ENCODE assay signal across 14 cellular contexts in the genomic region with DNA sequence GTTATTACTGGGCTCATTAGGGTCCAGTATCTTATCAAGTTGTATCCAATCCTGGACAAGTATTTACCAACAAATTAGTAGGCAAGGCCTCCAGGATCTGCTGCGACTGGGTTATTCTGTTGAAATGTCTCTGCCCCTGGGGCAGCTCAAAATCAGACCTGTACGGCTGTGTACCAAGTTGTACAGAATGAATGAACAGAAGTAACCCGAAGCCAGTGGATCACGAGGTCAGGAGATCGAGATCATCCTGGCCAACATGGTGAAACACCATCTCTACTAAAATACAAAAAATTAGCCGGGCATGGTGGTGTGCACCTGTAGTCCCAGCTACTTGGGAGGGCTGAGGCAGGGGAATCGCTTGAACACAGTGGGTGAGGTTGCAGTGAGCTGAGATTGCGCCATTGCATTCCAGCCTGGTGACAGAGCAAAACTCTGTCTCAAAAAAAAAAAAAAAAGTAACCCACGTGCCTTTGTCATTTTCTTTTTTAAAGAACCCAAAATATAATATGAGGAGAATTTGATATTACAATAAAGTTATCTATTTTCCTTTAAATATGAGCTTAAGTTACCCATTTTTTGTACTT.
A peak's percentile ranks its signal among the peaks of the same experiment; 100 is the strongest.
DNase-seq lines count a peak whose midpoint lies in the region; ATAC-seq and TF ChIP-seq lines count a peak whose summit lies in the region.
"Had no signal": no experiment of that assay in that cellular context is flagged by ENCODE, and none has a peak within 500 bp of the region (broad histone marks: within the 10 kb centered on the region; RNA-seq: fewer than 3 reads in every experiment).

No MANE protein-coding gene starts in this region.

- H3K27ac Mint-ChIP-seq in activated CD4-positive, alpha-beta memory T cell treated with anti-CD3 and anti-CD28 coated beads, Interleukin-2, amount 10 ng/mL, durations not matched to agents 7 days and 5 days, result no peak overlapping the region

- H3K9me3 Mint-ChIP-seq in activated CD4-positive, alpha-beta memory T cell treated with anti-CD3 and anti-CD28 coated beads, Interleukin-2, amount 10 ng/mL, durations not matched to agents 7 days and 5 days, result no peaks in the 10 kb centered on the region

- H3K27me3 ChIP-seq in right cardiac atrium (ENCODE audit: control insufficient read depth, insufficient read depth) (no peaks in the 10 kb centered on the region), vagina (no peaks in the 10 kb centered on the region)

- H3K4me1 Mint-ChIP-seq in activated CD4-positive, alpha-beta memory T cell treated with anti-CD3 and anti-CD28 coated beads, Interleukin-2, amount 10 ng/mL, durations not matched to agents 7 days and 5 days, result peaks cover 12% of the 10 kb centered on the region

- no peak overlapping the region for H3K4me3 Mint-ChIP-seq in activated CD4-positive, alpha-beta memory T cell treated with anti-CD3 and anti-CD28 coated beads, Interleukin-2, amount 10 ng/mL, durations not matched to agents 7 days and 5 days

- no peak for TF ChIP-seq POLR2A in vagina (IDR thresholded peaks at IDR 0.05)

- H3K9me3 ChIP-seq in right cardiac atrium (ENCODE audit: control insufficient read depth, low read length), result no peaks in the 10 kb centered on the region
- no peaks in the 10 kb centered on the region for H3K9me3 ChIP-seq in vagina
- H3K9me3 ChIP-seq: HAP-1 had no signal

- DNase-seq in right cardiac atrium, result peak in 1 of 3 donors; percentile 51
- DNase-seq in cardiac septum (ENCODE audit: low spot score), result no peak
- peak; percentile 63 to 85 for DNase-seq in cardiac fibroblast (ENCODE audit: low read depth in 2 of 2)
- DNase-seq in iris pigment epithelial cell (ENCODE audit: low read depth), result peak; percentile 77
- no peak for DNase-seq in vagina (ENCODE audit: extremely low spot score in 2 of 2)
- DNase-seq in activated CD4-positive, alpha-beta memory T cell treated with anti-CD3 and anti-CD28 coated beads, Interleukin-2, amount 10 ng/mL, durations not matched to agents 7 days and 5 days, result no peak
- DNase-seq in RWPE1 (ENCODE audit: low spot score), result no peak
- DNase-seq: activated CD8-positive, alpha-beta memory T cell treated with anti-CD3 and anti-CD28 coated beads for 24 hours; caudate nucleus; NCI-H2081; occipital lobe had no signal

- peaks cover 5% of the 10 kb centered on the region for H3K36me3 Mint-ChIP-seq in activated CD4-positive, alpha-beta memory T cell treated with anti-CD3 and anti-CD28 coated beads, Interleukin-2, amount 10 ng/mL, durations not matched to agents 7 days and 5 days (ENCODE audit: low read depth)

- intact Hi-C loops in right cardiac atrium (cut with DNase I) (loop anchor here in 1 of 4 donors (5.0 kb wide), 1 partner anchor 45 kb away; no protein-coding TSS in a partner anchor), cardiac septum (cut with DNase I) (no loop called here), vagina (cut with DNase I) (no loop called here)

- WGBS in right cardiac atrium, result 87% methylated on average over 9 of the region's 9 CpGs

- H3K4me3 ChIP-seq in right cardiac atrium (ENCODE audit: low read length) (no peak overlapping the region), cardiac fibroblast (replicated peaks in 1 of 2; ENCODE audit: low read depth in 2 of 2, low read length in 2 of 2) (no peak overlapping the region), vagina (no peak overlapping the region)
- H3K4me3 ChIP-seq: HAP-1, SK-N-MC had no signal

- POLR2A ChIA-PET in activated CD4-positive, alpha-beta memory T cell treated with anti-CD3 and anti-CD28 coated beads, Interleukin-2, amount 10 ng/mL, durations not matched to agents 7 days and 5 days (lab: Charles Lee), result no interaction called here
- POLR2A ChIA-PET in RWPE1 (lab: Yijun Ruan, JAX; ENCODE audit: low non-redundant PET), result no interaction called here

- CTCF ChIA-PET in activated CD4-positive, alpha-beta memory T cell treated with anti-CD3 and anti-CD28 coated beads, Interleukin-2, amount 10 ng/mL, durations not matched to agents 7 days and 5 days (lab: Charles Lee), result interaction anchor here (0.9 to 1.2 kb wide), 2 partner anchors 33 to 142 kb away, joined by 3 to 4 read pairs; no protein-coding TSS in a partner anchor
- CTCF ChIA-PET in RWPE1 (lab: Yijun Ruan, JAX), result interaction anchor here (0.8 kb wide), 1 partner anchor 17 kb away, joined by 3 read pairs; no protein-coding TSS in a partner anchor

- peaks cover 0 to 19% of the 10 kb centered on the region in 2 donors for H3K36me3 ChIP-seq in vagina

- H3K27me3 Mint-ChIP-seq in activated CD4-positive, alpha-beta memory T cell treated with anti-CD3 and anti-CD28 coated beads, Interleukin-2, amount 10 ng/mL, durations not matched to agents 7 days and 5 days, result peaks cover 19% of the 10 kb centered on the region

- H3K4me1 ChIP-seq in right cardiac atrium (ENCODE audit: control insufficient read depth, insufficient read depth, low read length) (peaks cover 10% of the 10 kb centered on the region), vagina (peaks cover 65% of the 10 kb centered on the region)
- H3K4me1 ChIP-seq: HAP-1 had no signal

- H3K27ac ChIP-seq in right cardiac atrium (ENCODE audit: low read length), result peak overlapping the region; percentile 26
- peak overlapping the region; percentile 17 for H3K27ac ChIP-seq in vagina
- no peak overlapping the region for H3K27ac ChIP-seq in RWPE1
- H3K27ac ChIP-seq: SK-N-MC had no signal

- TF ChIP-seq CTCF in cardiac fibroblast (IDR thresholded peaks at IDR 0.05; ENCODE audit: low read depth, low read length) (no peak), vagina (IDR thresholded peaks at IDR 0.05) (no peak), RWPE1 (conservative IDR thresholded peaks at IDR 0.05; ENCODE audit: low read depth) (no peak)

- ATAC-seq in right cardiac atrium, result no peak
- ATAC-seq in HG02763 (IDR thresholded peaks at IDR 0.05; ENCODE audit: unreplicated experiment), result no peak

Comparison
In these comparisons a context has a peak if more than half of its experiments do, and no peak if none do; other contexts are left out.
1. DNase-seq: peak in cardiac fibroblast (2 of 2) and iris pigment epithelial cell (single experiment); none in cardiac septum (single experiment), vagina (0 of 2), activated CD4-positive, alpha-beta memory T cell treated with anti-CD3 and anti-CD28 coated beads, Interleukin-2, amount 10 ng/mL, durations not matched to agents 7 days and 5 days (single experiment) and RWPE1 (single experiment).